In genomic region chr10:77163670-77164348, GRCh38 we compare ENCODE assay signal across 8 cellular contexts.
DNase-seq lines count a peak whose midpoint lies in the region; ATAC-seq lines count a peak whose summit lies in the region.

No MANE protein-coding gene starts in this region.

- peak overlapping the region; percentile 58 for H3K27ac ChIP-seq in SJSA1

- H3K9me3 ChIP-seq in SJSA1 (replicated peaks), result no peaks in the 10 kb centered on the region

- ATAC-seq in GM18868 (IDR thresholded peaks at IDR 0.05; ENCODE audit: unreplicated experiment), result peak; percentile 36
- no peak for ATAC-seq in GM19395 (IDR thresholded peaks at IDR 0.05; ENCODE audit: unreplicated experiment)
- ATAC-seq in HG02798 (IDR thresholded peaks at IDR 0.05; ENCODE audit: poor library complexity, unreplicated experiment), result no peak
- no peak for ATAC-seq in HG02610 (IDR thresholded peaks at IDR 0.05; ENCODE audit: unreplicated experiment)

- H3K4me3 ChIP-seq in SJSA1, result no peak overlapping the region
- H3K4me3 ChIP-seq in skeletal muscle cell (ENCODE audit: low read depth, low read length), result no peak overlapping the region

- DNase-seq in SJSA1 (ENCODE audit: low read depth in 1 of 2, low spot score in 2 of 2), result peak; percentile 71 to 83
- DNase-seq in foreskin melanocyte, result peak; percentile 85
- DNase-seq in skeletal muscle cell (ENCODE audit: low read depth), result peak; percentile 95
- no peak for DNase-seq in germinal center (ENCODE audit: low spot score)

- H3K27me3 ChIP-seq in SJSA1 (replicated peaks), result no peaks in the 10 kb centered on the region

- H3K36me3 ChIP-seq in SJSA1, result no peaks in the 10 kb centered on the region

- peaks cover 57% of the 10 kb centered on the region for H3K4me1 ChIP-seq in SJSA1 (replicated peaks)
